In genomic region chr19:55172318-55172717, GRCh38 we compare ENCODE assay signal across 10 cellular contexts. TPM values are rescaled to one million over a fixed set of nuclear protein-coding genes. Genes with fewer than 3 reads are reported as not detected.
DNase-seq lines count a peak whose midpoint lies in the region; ATAC-seq and TF ChIP-seq lines count a peak whose summit lies in the region.
"Not testable (repeated sequence)": the region's sequence is repeated elsewhere in the genome, so short reads cannot be mapped to it uniquely, and the experiment has no call there.
"Had no signal": no experiment of that assay in that cellular context is flagged by ENCODE, and none has a peak within 500 bp of the region (broad histone marks: within the 10 kb centered on the region; RNA-seq: fewer than 3 reads in every experiment).

No MANE protein-coding gene starts in this region.

- not testable (repeated sequence) for H3K9me3 Mint-ChIP-seq in activated T-cell treated with anti-CD3 and anti-CD28 coated beads, Interleukin-2, amount 50 U/mL, for 72 hours; endodermal cell; memory B cell

- H3K23ac ChIP-seq in IMR-90 (ENCODE audit: low read depth, low read length): not testable (repeated sequence)

- not testable (repeated sequence) for H3K36me3 Mint-ChIP-seq in activated T-cell treated with anti-CD3 and anti-CD28 coated beads, Interleukin-2, amount 50 U/mL, for 72 hours (ENCODE audit: insufficient read depth in 2 of 2); endodermal cell (ENCODE audit: low read depth); memory B cell

- not testable (repeated sequence) for TF ChIP-seq POLR2A in IMR-90 (IDR thresholded peaks at IDR 0.05; ENCODE audit: low read depth, low read length)

- not testable (repeated sequence) for H2BK120ac ChIP-seq in IMR-90 (ENCODE audit: low read depth, low read length)

- not testable (repeated sequence) for H3K56ac ChIP-seq in IMR-90 (ENCODE audit: extremely low read depth, insufficient read depth, low read length)

- not testable (repeated sequence) for H3K4me1 ChIP-seq in IMR-90 (ENCODE audit: control insufficient read depth, insufficient read depth, low read length); endodermal cell (ENCODE audit: control insufficient read depth, insufficient read depth, low read length)
- peaks cover 14% of the 10 kb centered on the region for H3K4me1 ChIP-seq in skeletal muscle satellite cell (ENCODE audit: control insufficient read depth, insufficient read depth, low read length)

- peak overlapping the region; percentile 91 for H2AFZ ChIP-seq in IMR-90 (replicated peaks; ENCODE audit: low read length, poor library complexity)

- CTCF ChIA-PET in BJ (lab: Yijun Ruan, JAX): interaction anchor here (2.2 kb wide), 1 partner anchor 12 kb away, joined by 10 read pairs; no protein-coding TSS in a partner anchor
- CTCF ChIA-PET in IMR-90 (lab: Yijun Ruan, JAX): not testable (repeated sequence)

- not testable (repeated sequence) for H3K79me1 ChIP-seq in IMR-90 (ENCODE audit: low read depth in 1 of 2, low read length in 2 of 2)

- H2BK5ac ChIP-seq in IMR-90 (ENCODE audit: low read depth, low read length, poor library complexity, severe bottlenecking): not testable (repeated sequence)

- not testable (repeated sequence) for H3K9me3 ChIP-seq in IMR-90 (ENCODE audit: control insufficient read depth, insufficient read depth, low read length); endodermal cell (ENCODE audit: control insufficient read depth, low read length); skeletal muscle satellite cell (replicated peaks; ENCODE audit: low read length)

- H3K9ac ChIP-seq in IMR-90 (ENCODE audit: low read depth, low read length); endodermal cell (ENCODE audit: extremely low read depth, low read length, poor library complexity, severe bottlenecking); skeletal muscle satellite cell (ENCODE audit: low read depth, low read length): not testable (repeated sequence)

- not testable (repeated sequence) for H4K8ac ChIP-seq in IMR-90 (ENCODE audit: low read depth in 2 of 2, low read length in 2 of 2)

- not testable (repeated sequence) for H3K14ac ChIP-seq in IMR-90 (replicated peaks; ENCODE audit: low read depth, low read length)

- H3K18ac ChIP-seq in IMR-90 (ENCODE audit: low read depth, low read length): not testable (repeated sequence)

- peak overlapping the region; percentile 5 for H3K27ac Mint-ChIP-seq in activated T-cell treated with anti-CD3 and anti-CD28 coated beads, Interleukin-2, amount 50 U/mL, for 72 hours
- not testable (repeated sequence) for H3K27ac Mint-ChIP-seq in endodermal cell, memory B cell

- H2BK20ac ChIP-seq in IMR-90 (ENCODE audit: low read depth, low read length): not testable (repeated sequence)

- H3K27me3 Mint-ChIP-seq in activated T-cell treated with anti-CD3 and anti-CD28 coated beads, Interleukin-2, amount 50 U/mL, for 72 hours (ENCODE audit: low read depth): peaks cover 70% of the 10 kb centered on the region
- H3K27me3 Mint-ChIP-seq in endodermal cell (ENCODE audit: insufficient read depth): peaks cover 94% of the 10 kb centered on the region
- peaks cover 43% of the 10 kb centered on the region for H3K27me3 Mint-ChIP-seq in memory B cell

- not testable (repeated sequence) for TF ChIP-seq RAD21 in IMR-90 (IDR thresholded peaks at IDR 0.05; ENCODE audit: low read length)

- not testable (repeated sequence) for BruUV-seq in IMR-90 (replicated peaks; lab: Mats Ljungman, UMichigan)

- peak overlapping the region; percentile 66 for H3K4me3 ChIP-seq in BJ (ENCODE audit: low read depth, low read length)
- H3K4me3 ChIP-seq in IMR-90 (ENCODE audit: insufficient read depth, low read depth, low read length); endodermal cell (ENCODE audit: low read length); skeletal muscle satellite cell (ENCODE audit: low read length): not testable (repeated sequence)

- peaks cover 17% of the 10 kb centered on the region for H3K4me1 Mint-ChIP-seq in activated T-cell treated with anti-CD3 and anti-CD28 coated beads, Interleukin-2, amount 50 U/mL, for 72 hours (ENCODE audit: low read depth)
- not testable (repeated sequence) for H3K4me1 Mint-ChIP-seq in endodermal cell
- peaks cover 11% of the 10 kb centered on the region for H3K4me1 Mint-ChIP-seq in memory B cell

- H2AK9ac ChIP-seq in IMR-90 (replicated peaks; ENCODE audit: low read depth, low read length, poor library complexity): not testable (repeated sequence)

- in situ Hi-C loops in IMR-90 (cut with MboI; ENCODE audit: low sequenced_read_pairs): not testable (repeated sequence)

- not testable (repeated sequence) for H3K4ac ChIP-seq in IMR-90 (ENCODE audit: low read depth, low read length)

- peak overlapping the region; percentile 74 to 76 for H3K4me3 Mint-ChIP-seq in activated T-cell treated with anti-CD3 and anti-CD28 coated beads, Interleukin-2, amount 50 U/mL, for 72 hours
- H3K4me3 Mint-ChIP-seq in endodermal cell (peak overlapping the region; percentile 55), memory B cell (peak overlapping the region; percentile 76)

- not testable (repeated sequence) for H2BK15ac ChIP-seq in IMR-90 (ENCODE audit: low read depth, low read length)

- not testable (repeated sequence) for H3K9me1 ChIP-seq in IMR-90 (ENCODE audit: insufficient read depth, low read length)

- WGBS in IMR-90 (ENCODE audit: extremely low coverage in 2 of 2, insufficient read length in 1 of 2), 2 experiments: no CpG with 5 or more reads among the region's 9 CpGs
- 60 to 80% methylated on average over 1 to 6 of the region's 9 CpGs for WGBS in endodermal cell (ENCODE audit: insufficient coverage in 1 of 2, insufficient read length in 1 of 2), 2 experiments

- not testable (repeated sequence) for H3K36me3 ChIP-seq in BJ (ENCODE audit: control insufficient read depth, insufficient read depth, low read length); IMR-90 (ENCODE audit: control insufficient read depth, insufficient read depth, low read length); endodermal cell (ENCODE audit: control insufficient read depth, insufficient read depth, low read length); skeletal muscle satellite cell (ENCODE audit: insufficient read depth, low read length)

- POLR2A ChIA-PET in BJ (lab: Charles Lee); IMR-90 (lab: Charles Lee; ENCODE audit: unreplicated experiment): not testable (repeated sequence)

- not testable (repeated sequence) for H4K91ac ChIP-seq in IMR-90 (ENCODE audit: insufficient read depth, low read depth, low read length)

- H4K5ac ChIP-seq in IMR-90 (ENCODE audit: low read depth, low read length): not testable (repeated sequence)

- not testable (repeated sequence) for H3K4me2 ChIP-seq in IMR-90 (ENCODE audit: low read depth, low read length)
- H3K4me2 ChIP-seq in skeletal muscle satellite cell (ENCODE audit: low read length): peak overlapping the region; percentile 80

- ATAC-seq in IMR-90 (ENCODE audit: low read depth); activated T-cell treated with anti-CD3 and anti-CD28 coated beads, Interleukin-2, amount 50 U/mL, for 72 hours (replicated peaks in 1 of 2); memory B cell (ENCODE audit: low read depth): not testable (repeated sequence)

- H3K27ac ChIP-seq in IMR-90 (ENCODE audit: insufficient read depth, low read length); endodermal cell (ENCODE audit: low read depth, low read length): not testable (repeated sequence)

- DNase-seq in BJ (ENCODE audit: low read depth); IMR-90; activated T-cell treated with anti-CD3 and anti-CD28 coated beads, Interleukin-2, amount 50 U/mL, for 72 hours; endodermal cell; memory B cell (ENCODE audit: low spot score in 2 of 2): not testable (repeated sequence)

- not testable (repeated sequence) for H4K20me1 ChIP-seq in IMR-90 (ENCODE audit: insufficient read depth, low read length)

- TF ChIP-seq CTCF in BJ (IDR thresholded peaks at IDR 0.05; ENCODE audit: insufficient read depth, low read depth, low read length); IMR-90 (conservative IDR thresholded peaks at IDR 0.05; ENCODE audit: low read depth, low read length); endodermal cell (conservative IDR thresholded peaks at IDR 0.05): not testable (repeated sequence)

- intact Hi-C loops in IMR-90 (cut with micrococcal nuclease): not testable (repeated sequence)

- not testable (repeated sequence) for H3K27me3 ChIP-seq in BJ (ENCODE audit: control insufficient read depth, insufficient read depth, low read length)
- H3K27me3 ChIP-seq in IMR-90 (ENCODE audit: control insufficient read depth, insufficient read depth, low read length) (peaks cover 20% of the 10 kb centered on the region), endodermal cell (ENCODE audit: control insufficient read depth, insufficient read depth, low read length, poor library complexity, severe bottlenecking) (peaks cover 71% of the 10 kb centered on the region), skeletal muscle satellite cell (ENCODE audit: control insufficient read depth, insufficient read depth, low read length) (peaks cover 49% of the 10 kb centered on the region)

- dilution Hi-C loops in IMR-90 (cut with HindIII; ENCODE audit: low sequenced_read_pairs, unreplicated experiment): not testable (repeated sequence)

- not testable (repeated sequence) for H2AK5ac ChIP-seq in IMR-90 (ENCODE audit: low read depth, low read length)

RNA-seq across cellular contexts. Expression of gene DNAAF3, which starts 5.9 kb away (rescaled TPM):
- polyA plus RNA-seq in BJ (2011; rRNA removed) (0.39 and 0.51 TPM in 2 replicates), IMR-90 (2012; rRNA removed) (0.34 TPM in 2 replicates)
- polyA minus RNA-seq in BJ (2011; rRNA and poly(A)+ RNA removed): 0.26 TPM in 1 of 2 replicates, not detected in the other
- total RNA-seq in IMR-90 (2012; rRNA removed) (0.28 TPM in 1 of 2 replicates, not detected in the other), endodermal cell (1 to 10 TPM; 5.9 to 9.5 TPM)
- polyA plus RNA-seq in IMR-90 (2012; cell fraction: cytosol; rRNA removed): 0.35 and 0.37 TPM in 2 replicates
- polyA plus RNA-seq in IMR-90 (2012; cell fraction: nucleus; rRNA removed; ENCODE audit: low replicate concordance): 0.96 and 1.7 TPM in 2 replicates
- total RNA-seq in activated T-cell treated with anti-CD3 and anti-CD28 coated beads, Interleukin-2, amount 50 U/mL, for 72 hours: under 1 TPM; 0.46 TPM
- polyA plus RNA-seq in endodermal cell (2013, experiment 1 of 2): 10.2 TPM
- 7.5 TPM for polyA plus RNA-seq in endodermal cell (2013, experiment 2 of 2)
- 0.66 and 0.76 TPM in 2 replicates for total RNA-seq in skeletal muscle satellite cell (2012; rRNA removed)
- total RNA-seq: aorta had no signal

RNA-seq across cellular contexts. Expression of gene SYT5, which starts 7.8 kb away (rescaled TPM):
- polyA plus RNA-seq in BJ (2011; rRNA removed): 0.26 and 0.47 TPM in 2 replicates
- polyA minus RNA-seq in BJ (2011; rRNA and poly(A)+ RNA removed): 0.26 TPM in 1 of 2 replicates, not detected in the other
- under 0.01 TPM in 2 replicates for total RNA-seq in IMR-90 (2012; rRNA removed)
- polyA plus RNA-seq in IMR-90 (2012; rRNA removed): 0.15 TPM in 1 of 2 replicates, not detected in the other
- 0.02 and 0.08 TPM in 2 replicates for polyA plus RNA-seq in IMR-90 (2012; cell fraction: cytosol; rRNA removed)
- polyA plus RNA-seq in IMR-90 (2012; cell fraction: nucleus; rRNA removed; ENCODE audit: low replicate concordance): 0.36 and 0.41 TPM in 2 replicates
- total RNA-seq in activated T-cell treated with anti-CD3 and anti-CD28 coated beads, Interleukin-2, amount 50 U/mL, for 72 hours: 1 to 10 TPM in 1 of 2 donors, under 1 TPM in 1; 0.44 to 1.9 TPM
- not detected for total RNA-seq in endodermal cell
- polyA plus RNA-seq in endodermal cell (2013, experiment 1 of 2): 6.1 TPM
- polyA plus RNA-seq in endodermal cell (2013, experiment 2 of 2): 7.9 TPM
- 0.76 TPM in 1 of 2 replicates, not detected in the other for total RNA-seq in skeletal muscle satellite cell (2012; rRNA removed)
- total RNA-seq: aorta, left cardiac atrium had no signal
- polyA plus RNA-seq: aorta had no signal

RNA-seq across cellular contexts. Expression of gene TNNI3, which starts 14.8 kb away (rescaled TPM):
- polyA plus RNA-seq in BJ (2011; rRNA removed) (0.12 TPM in 1 of 2 replicates, not detected in the other), IMR-90 (2012; rRNA removed) (not detected in 2 replicates)
- not detected in 2 replicates for polyA minus RNA-seq in BJ (2011; rRNA and poly(A)+ RNA removed)
- total RNA-seq in IMR-90 (2012; rRNA removed) (not detected in 2 replicates), endodermal cell (10 to 100 TPM in 1 of 2 donors, 1 to 10 TPM in 1; 9.8 to 14.2 TPM)
- 0.09 and 0.24 TPM in 2 replicates for polyA plus RNA-seq in IMR-90 (2012; cell fraction: cytosol; rRNA removed)
- 0.26 and 0.28 TPM in 2 replicates for polyA plus RNA-seq in IMR-90 (2012; cell fraction: nucleus; rRNA removed; ENCODE audit: low replicate concordance)
- total RNA-seq in activated T-cell treated with anti-CD3 and anti-CD28 coated beads, Interleukin-2, amount 50 U/mL, for 72 hours: under 1 TPM in 1 of 2 donors, not detected in 1; 0.91 TPM
- polyA plus RNA-seq in endodermal cell (2013, experiment 1 of 2): 9.9 TPM
- 9.5 TPM for polyA plus RNA-seq in endodermal cell (2013, experiment 2 of 2)
- total RNA-seq in skeletal muscle satellite cell (2012; rRNA removed): not detected in 2 replicates
- total RNA-seq: aorta, occipital lobe, transverse colon had no signal

RNA-seq across cellular contexts. Expression of gene TNNT1, which starts 23.3 kb away (rescaled TPM):
- polyA plus RNA-seq in BJ (2011; rRNA removed): 10.4 and 10.5 TPM in 2 replicates
- 0.93 and 1.1 TPM in 2 replicates for polyA minus RNA-seq in BJ (2011; rRNA and poly(A)+ RNA removed)
- total RNA-seq in IMR-90 (2012; rRNA removed): 1.3 and 3.1 TPM in 2 replicates
- polyA plus RNA-seq in IMR-90 (2012; rRNA removed): 2.5 and 2.6 TPM in 2 replicates
- polyA plus RNA-seq in IMR-90 (2012; cell fraction: cytosol; rRNA removed): 1.4 and 3.4 TPM in 2 replicates
- polyA plus RNA-seq in IMR-90 (2012; cell fraction: nucleus; rRNA removed; ENCODE audit: low replicate concordance): 1.1 and 2.2 TPM in 2 replicates
- total RNA-seq in activated T-cell treated with anti-CD3 and anti-CD28 coated beads, Interleukin-2, amount 50 U/mL, for 72 hours: 1 to 10 TPM in 1 of 2 donors, under 1 TPM in 1; 0.49 to 1.3 TPM
- 10 to 100 TPM; 22.9 to 66.7 TPM for total RNA-seq in endodermal cell
- 43.3 TPM for polyA plus RNA-seq in endodermal cell (2013, experiment 1 of 2)
- polyA plus RNA-seq in endodermal cell (2013, experiment 2 of 2): 40.7 TPM
- 2.0 and 17.3 TPM in 2 replicates for total RNA-seq in skeletal muscle satellite cell (2012; rRNA removed)
- total RNA-seq: occipital lobe had no signal

RNA-seq across cellular contexts. Expression of gene PTPRH, which starts 37.0 kb away (rescaled TPM):
- polyA plus RNA-seq in BJ (2011; rRNA removed) (2.2 and 4.3 TPM in 2 replicates), IMR-90 (2012; rRNA removed) (1.3 and 1.7 TPM in 2 replicates)
- 3.9 and 6.0 TPM in 2 replicates for polyA minus RNA-seq in BJ (2011; rRNA and poly(A)+ RNA removed)
- total RNA-seq in IMR-90 (2012; rRNA removed) (1.7 and 3.4 TPM in 2 replicates), endodermal cell (not detected)
- polyA plus RNA-seq in IMR-90 (2012; cell fraction: cytosol; rRNA removed): 0.37 and 2.0 TPM in 2 replicates
- polyA plus RNA-seq in IMR-90 (2012; cell fraction: nucleus; rRNA removed; ENCODE audit: low replicate concordance): 2.8 and 3.0 TPM in 2 replicates
- total RNA-seq in activated T-cell treated with anti-CD3 and anti-CD28 coated beads, Interleukin-2, amount 50 U/mL, for 72 hours: not detected
- 2.1 TPM for polyA plus RNA-seq in endodermal cell (2013, experiment 1 of 2)
- 1.3 TPM for polyA plus RNA-seq in endodermal cell (2013, experiment 2 of 2)
- total RNA-seq in skeletal muscle satellite cell (2012; rRNA removed): 3.3 and 3.9 TPM in 2 replicates

Comparison
In these comparisons a context has a peak if more than half of its experiments do, and no peak if none do; other contexts are left out.
1. RNA of gene TNNI3, which starts 14.8 kb away (total RNA-seq): 9.8 to 14.2 TPM in endodermal cell; 0.91 TPM in activated T-cell treated with anti-CD3 and anti-CD28 coated beads, Interleukin-2, amount 50 U/mL, for 72 hours and not detected in IMR-90; every median in the first group is over 4 times any median in the second.
2. Peak in every context shown above with its lines, with median percentiles within 50 percentile points of each other: H3K4me3 Mint-ChIP-seq.